In genomic region chr3:13891492-13892073, GRCh38 we compare ENCODE assay signal across 14 cellular contexts. TPM values are rescaled to one million over a fixed set of nuclear protein-coding genes. Genes with fewer than 3 reads are reported as not detected.
DNase-seq lines count a peak whose midpoint lies in the region; ATAC-seq, FAIRE-seq and TF ChIP-seq lines count a peak whose summit lies in the region.
"Had no signal": no experiment of that assay in that cellular context is flagged by ENCODE, and none has a peak within 500 bp of the region (broad histone marks: within the 10 kb centered on the region; RNA-seq: fewer than 3 reads in every experiment).

No MANE protein-coding gene starts in this region.

- H2AFZ ChIP-seq in mesenchymal stem cell (ENCODE audit: low read depth, low read length), result no peak overlapping the region

- no peak for TF ChIP-seq POLR2A in spleen (IDR thresholded peaks at IDR 0.05)

- H3K27me3 Mint-ChIP-seq in activated naive CD8-positive, alpha-beta T cell, result no peaks in the 10 kb centered on the region
- H3K27me3 Mint-ChIP-seq in activated naive CD8-positive, alpha-beta T cell treated with anti-CD3 and anti-CD28 coated beads, Interleukin-2, amount 50 U/mL, for 24 hours, result no peaks in the 10 kb centered on the region
- H3K27me3 Mint-ChIP-seq: stimulated activated naive CD8-positive, alpha-beta T cell treated with anti-CD3 and anti-CD28 coated beads, Interleukin-15, Interleukin-2, amounts not matched to agents 100 ng/mL and 50 ng/mL, for 24 hours had no signal

- intact Hi-C loops in spleen (cut with DNase I; ENCODE audit: low total_unique reads), result loop anchor here (10.0 kb wide), 2 partner anchors 233 to 573 kb away; partner anchors contain the start of genes CHCHD4 and TMEM43

- no peak overlapping the region for H3K23ac ChIP-seq in mesenchymal stem cell (ENCODE audit: low read length in 2 of 2)

- no peak overlapping the region for H3K14ac ChIP-seq in mesenchymal stem cell (ENCODE audit: low read length in 2 of 2)

- no peak overlapping the region for H4K91ac ChIP-seq in mesenchymal stem cell (ENCODE audit: low read length)

- no peak overlapping the region for H2BK15ac ChIP-seq in mesenchymal stem cell (ENCODE audit: low read depth, poor library complexity, severe bottlenecking)

- H3K27me3 ChIP-seq in bronchial epithelial cell (ENCODE audit: control insufficient read depth, insufficient read depth, low read length) (no peaks in the 10 kb centered on the region), spleen (replicated peaks in 1 of 7) (peaks cover 0 to 20% (median 0%) of the 10 kb centered on the region in 7 donors), mesenchymal stem cell (ENCODE audit: control insufficient read depth in 1 of 2, insufficient read depth in 1 of 2, low read length in 2 of 2) (peaks cover 31 to 44% of the 10 kb centered on the region in 2 experiments)

- H3K27ac ChIP-seq in spleen (peak overlapping the region; percentile 42 to 76 (median 66)), mesenchymal stem cell (ENCODE audit: low read length, poor library complexity, severe bottlenecking) (no peak overlapping the region)
- H3K27ac ChIP-seq: C4-2B had no signal

- no peaks in the 10 kb centered on the region for H3K36me3 ChIP-seq in bronchial epithelial cell (ENCODE audit: control insufficient read depth, insufficient read depth, low read length)
- H3K36me3 ChIP-seq in spleen, result no peaks in the 10 kb centered on the region
- H3K36me3 ChIP-seq in mesenchymal stem cell (ENCODE audit: control insufficient read depth in 1 of 2, insufficient read depth in 2 of 2, low read depth in 1 of 2, low read length in 2 of 2), result no peaks in the 10 kb centered on the region

- TF ChIP-seq CTCF in bronchial epithelial cell (IDR thresholded peaks at IDR 0.05; ENCODE audit: insufficient read depth, low read length, severe bottlenecking) (no peak), spleen (IDR thresholded peaks at IDR 0.05 in 8 of 11, conservative IDR thresholded peaks at IDR 0.05 in 3 of 11) (no peak)

- FAIRE-seq in bronchial epithelial cell (lab: Jason Lieb, UNC), result no peak
- FAIRE-seq: astrocyte had no signal

- no peak overlapping the region for H2BK120ac ChIP-seq in mesenchymal stem cell (ENCODE audit: low read depth, low read length)

- peaks cover 7 to 39% (median 25%) of the 10 kb centered on the region in 6 donors for H3K4me1 ChIP-seq in spleen
- peaks cover 7% of the 10 kb centered on the region for H3K4me1 ChIP-seq in mesenchymal stem cell (ENCODE audit: control insufficient read depth, insufficient read depth, low read depth, low read length)

- H2BK5ac ChIP-seq in mesenchymal stem cell (ENCODE audit: low read depth, low read length, poor library complexity, severe bottlenecking), result no peak overlapping the region

- no peak overlapping the region for H3K4ac ChIP-seq in mesenchymal stem cell (ENCODE audit: low read depth in 1 of 2, low read length in 2 of 2)

- H2AK5ac ChIP-seq in mesenchymal stem cell (ENCODE audit: low read length, severe bottlenecking), result no peak overlapping the region

- no peak for ATAC-seq in activated naive CD8-positive, alpha-beta T cell treated with anti-CD3 and anti-CD28 coated beads, Interleukin-2, amount 50 U/mL, for 24 hours
- no peak for ATAC-seq in GM18909 (IDR thresholded peaks at IDR 0.05; ENCODE audit: poor library complexity, unreplicated experiment)

- H3K18ac ChIP-seq in mesenchymal stem cell (ENCODE audit: low read depth in 1 of 2, low read length in 2 of 2), result no peak overlapping the region

- H3K9me3 Mint-ChIP-seq in activated naive CD8-positive, alpha-beta T cell (ENCODE audit: low read depth), result no peaks in the 10 kb centered on the region
- peaks cover 9% of the 10 kb centered on the region for H3K9me3 Mint-ChIP-seq in activated naive CD8-positive, alpha-beta T cell treated with anti-CD3 and anti-CD28 coated beads, Interleukin-2, amount 50 U/mL, for 24 hours
- H3K9me3 Mint-ChIP-seq: neural crest cell had no signal

- no peaks in the 10 kb centered on the region for H3K79me1 ChIP-seq in mesenchymal stem cell (replicated peaks; ENCODE audit: low read length, poor library complexity, severe bottlenecking)

- H3K27ac Mint-ChIP-seq in activated naive CD8-positive, alpha-beta T cell, result peak overlapping the region; percentile 77
- no peak overlapping the region for H3K27ac Mint-ChIP-seq in activated naive CD8-positive, alpha-beta T cell treated with anti-CD3 and anti-CD28 coated beads, Interleukin-2, amount 50 U/mL, for 24 hours

- DNase-seq in activated naive CD8-positive, alpha-beta T cell treated with anti-CD3 and anti-CD28 coated beads, Interleukin-2, amount 50 U/mL, for 24 hours, result no peak
- DNase-seq in NAMALWA (ENCODE audit: low spot score) (peak; percentile 60), bronchial epithelial cell (ENCODE audit: low read depth) (peak; percentile 34), spleen (peak; percentile 60), mesenchymal stem cell (no peak), HK-2 (ENCODE audit: unreplicated experiment) (no peak)
- DNase-seq: activated CD4-positive, alpha-beta T cell treated with anti-CD3 and anti-CD28 coated beads, Interleukin-2, amount 50 U/mL, for 4 hours; NCI-H187 treated with DMSO at 0.1 percent for 48 hours had no signal

- no peak overlapping the region for H3K9ac ChIP-seq in mesenchymal stem cell (ENCODE audit: low read length)

- peaks cover 34% of the 10 kb centered on the region for H3K4me1 Mint-ChIP-seq in activated naive CD8-positive, alpha-beta T cell (ENCODE audit: low read depth)
- peaks cover 31% of the 10 kb centered on the region for H3K4me1 Mint-ChIP-seq in activated naive CD8-positive, alpha-beta T cell treated with anti-CD3 and anti-CD28 coated beads, Interleukin-2, amount 50 U/mL, for 24 hours

- no peak overlapping the region for H3K4me3 Mint-ChIP-seq in activated naive CD8-positive, alpha-beta T cell
- no peak overlapping the region for H3K4me3 Mint-ChIP-seq in activated naive CD8-positive, alpha-beta T cell treated with anti-CD3 and anti-CD28 coated beads, Interleukin-2, amount 50 U/mL, for 24 hours
- H3K4me3 Mint-ChIP-seq: neural crest cell; stimulated activated naive CD8-positive, alpha-beta T cell treated with anti-CD3 and anti-CD28 coated beads, Interleukin-15, Interleukin-2, amounts not matched to agents 100 ng/mL and 50 ng/mL, for 24 hours had no signal

- no peak overlapping the region for H3K4me2 ChIP-seq in mesenchymal stem cell (ENCODE audit: low read length, poor library complexity, severe bottlenecking)

- H3K9me3 ChIP-seq in spleen (peaks cover 0 to 8% (median 0%) of the 10 kb centered on the region in 8 donors), mesenchymal stem cell (ENCODE audit: control insufficient read depth, low read length) (no peaks in the 10 kb centered on the region)

- WGBS in spleen, 5 donors, result 75 to 84% (median 82%) methylated on average over 5 of the region's 5 CpGs
- 86% methylated on average over 4 of the region's 5 CpGs for WGBS in mesenchymal stem cell

- H3K4me3 ChIP-seq in bronchial epithelial cell (ENCODE audit: low read depth, low read length) (no peak overlapping the region), spleen (no peak overlapping the region), mesenchymal stem cell (ENCODE audit: insufficient read depth in 1 of 2, low read depth in 1 of 2, low read length in 2 of 2) (no peak overlapping the region)

- H4K8ac ChIP-seq in mesenchymal stem cell (ENCODE audit: low read length), result no peak overlapping the region

- no peak overlapping the region for H2BK12ac ChIP-seq in mesenchymal stem cell (ENCODE audit: low read length in 2 of 2)

- H3K36me3 Mint-ChIP-seq in activated naive CD8-positive, alpha-beta T cell, result no peaks in the 10 kb centered on the region
- no peaks in the 10 kb centered on the region for H3K36me3 Mint-ChIP-seq in activated naive CD8-positive, alpha-beta T cell treated with anti-CD3 and anti-CD28 coated beads, Interleukin-2, amount 50 U/mL, for 24 hours (ENCODE audit: low read depth)

RNA-seq across cellular contexts. Expression of gene WNT7A, which starts 11.7 kb away (rescaled TPM):
- total RNA-seq in bronchial epithelial cell, result 7.9 and 13.4 TPM in 2 replicates
- total RNA-seq in spleen, result 1 to 10 TPM; 1.4 to 6.3 (median 2.4) TPM
- 1 to 10 TPM in 1 of 3 donors, under 1 TPM in 2; 0.52 to 1.1 (median 0.59) TPM for polyA plus RNA-seq in spleen
- polyA plus RNA-seq in mesenchymal stem cell (2013, experiment 1 of 2), result not detected
- not detected for polyA plus RNA-seq in mesenchymal stem cell (2013, experiment 2 of 2)

Comparison
In these comparisons a context has a peak if more than half of its experiments do, and no peak if none do; other contexts are left out.
1. DNase-seq: peak in NAMALWA (single experiment), bronchial epithelial cell (single experiment) and spleen (single experiment); none in activated naive CD8-positive, alpha-beta T cell treated with anti-CD3 and anti-CD28 coated beads, Interleukin-2, amount 50 U/mL, for 24 hours (single experiment), mesenchymal stem cell (single experiment) and HK-2 (single experiment).